8 cellular contexts compared by ENCODE assay signal in genomic region chr19:14089662-14090508, GRCh38. TPM values are rescaled to one million over a fixed set of nuclear protein-coding genes. Genes with fewer than 3 reads are reported as not detected.
DNase-seq lines count a peak whose midpoint lies in the region; TF ChIP-seq lines count a peak whose summit lies in the region.

No MANE protein-coding gene starts in this region.

- no peaks in the 10 kb centered on the region for H3K27me3 ChIP-seq in dorsolateral prefrontal cortex

- WGBS in lower leg skin, 2 donors, result 0 to 1% methylated on average over 3 to 56 of the region's 142 CpGs

- peak in 3 of 56 donors; percentile 3 to 12 (median 10) for TF ChIP-seq CTCF in dorsolateral prefrontal cortex (IDR thresholded peaks at IDR 0.05 in 54 of 56, conservative IDR thresholded peaks at IDR 0.05 in 2 of 56; ENCODE audit: low read depth in 1 of 56, partially characterized antibody in 56 of 56)
- no peak for TF ChIP-seq CTCF in lower leg skin (IDR thresholded peaks at IDR 0.05)

- DNase-seq in NOMO-1 (lab: John Stamatoyannopoulos, UW; ENCODE audit: unreplicated experiment in 2 of 2) (peak; percentile 35 to 61), NOMO-1 treated with dmso at 0.1 percent for 144 hours (lab: John Stamatoyannopoulos, UW; ENCODE audit: unreplicated experiment) (no peak), KBM-7 (peak; percentile 37), dorsolateral prefrontal cortex (peak in 6 of 10 donors; percentile 33 to 71 (median 48)), lower leg skin (ENCODE audit: low spot score in 2 of 2) (peak in 1 of 2 donors; percentile 89), T1000 (lab: John Stamatoyannopoulos, UW) (no peak)
- DNase-seq in activated CD4-positive, CD25-positive, alpha-beta regulatory T cell treated with anti-CD3 and anti-CD28 coated beads, Interleukin-2, amount 50 U/mL, for 72 hours, result peak; percentile 59
- peak in 5 of 6 experiments; percentile 33 to 70 (median 55) for DNase-seq in stimulated activated naive CD4-positive, alpha-beta T cell (lab: John Stamatoyannopoulos, UW)

- no peak for TF ChIP-seq POLR2A in lower leg skin (IDR thresholded peaks at IDR 0.05)

- intact Hi-C loops in dorsolateral prefrontal cortex (cut with DNase I), result loop anchor here (1.0 kb wide), 2 partner anchors 17 to 28 kb away; no protein-coding TSS in a partner anchor
- intact Hi-C loops in lower leg skin (cut with DNase I; ENCODE audit: low total_unique reads), result no loop called here

- in situ Hi-C loops in KBM-7 (cut with MboI; ENCODE audit: low pct_unique_long_range_greater_than_20kb, low sequenced_read_pairs), result no loop called here

- H3K27ac ChIP-seq in dorsolateral prefrontal cortex, result peak overlapping the region in 50 of 59 donors; percentile 45 to 98 (median 90)

- H3K4me3 ChIP-seq in dorsolateral prefrontal cortex (peak overlapping the region; percentile 24 to 88 (median 72)), lower leg skin (ENCODE audit: low read depth, poor library complexity, severe bottlenecking) (peak overlapping the region; percentile 36)

RNA-seq across cellular contexts. Expression of gene SAMD1, which starts 0.7 kb away (rescaled TPM):
- total RNA-seq in dorsolateral prefrontal cortex, result 100 to 1,000 TPM in 1 of 120 experiments, 10 to 100 TPM in 119; 30.2 to 108 (median 43.1) TPM
- total RNA-seq in lower leg skin, result 10 to 100 TPM; 23.2 to 61.1 (median 33.2) TPM

RNA-seq across cellular contexts. Expression of gene C19orf67, which starts 4.3 kb away (rescaled TPM):
- total RNA-seq in dorsolateral prefrontal cortex, result not detected
- not detected for total RNA-seq in lower leg skin

RNA-seq across cellular contexts. Expression of gene MISP3, which starts 17.3 kb away (rescaled TPM):
- total RNA-seq in dorsolateral prefrontal cortex, result 10 to 100 TPM in 103 of 120 experiments, 1 to 10 TPM in 17; 7.2 to 23.3 (median 13.0) TPM
- 10 to 100 TPM in 3 of 4 donors, 1 to 10 TPM in 1; 9.1 to 26.2 (median 17.2) TPM for total RNA-seq in lower leg skin

RNA-seq across cellular contexts. Expression of gene PRKACA, which starts 27.7 kb away (rescaled TPM):
- 100 to 1,000 TPM in 118 of 120 experiments, 10 to 100 TPM in 2; 87.9 to 222 (median 163) TPM for total RNA-seq in dorsolateral prefrontal cortex
- total RNA-seq in lower leg skin, result 10 to 100 TPM; 45.9 to 53.7 (median 49.2) TPM

RNA-seq across cellular contexts. Expression of gene PALM3, which starts 28.0 kb away (rescaled TPM):
- total RNA-seq in dorsolateral prefrontal cortex (1 to 10 TPM in 119 of 120 experiments, under 1 TPM in 1; 0.63 to 8.5 (median 4.1) TPM), lower leg skin (under 1 TPM in 1 of 4 donors, not detected in 3; 0.10 TPM)

Comparison
In these comparisons a context has a peak if more than half of its experiments do, and no peak if none do; other contexts are left out.
1. DNase-seq: peak in NOMO-1 (2 of 2), KBM-7 (single experiment), activated CD4-positive, CD25-positive, alpha-beta regulatory T cell treated with anti-CD3 and anti-CD28 coated beads, Interleukin-2, amount 50 U/mL, for 72 hours (single experiment), dorsolateral prefrontal cortex (6 of 10) and stimulated activated naive CD4-positive, alpha-beta T cell (5 of 6); none in NOMO-1 treated with dmso at 0.1 percent for 144 hours (single experiment) and T1000 (single experiment).